1 cellular context compared by ENCODE assay signal in genomic region chr11:125570952-125571351, GRCh38.
TF ChIP-seq lines count a peak whose summit lies in the region.

No MANE protein-coding gene starts in this region.

TF ChIP-seq in A549, 52 proteins besides CTCF, POLR2A, EP300 and RAD21:
- TF ChIP-seq PHF8 (IDR thresholded peaks at IDR 0.05; ENCODE audit: borderline replicate concordance, low read depth) (no peak), BCL3 (IDR thresholded peaks at IDR 0.05) (no peak), ZFP36 (IDR thresholded peaks at IDR 0.05; ENCODE audit: borderline replicate concordance, partially characterized antibody) (no peak), CHD4 (IDR thresholded peaks at IDR 0.05; ENCODE audit: borderline replicate concordance) (no peak), MAFK (IDR thresholded peaks at IDR 0.05; ENCODE audit: partially characterized antibody) (no peak), NFE2L2 (conservative IDR thresholded peaks at IDR 0.05; ENCODE audit: low read length) (no peak), ZNF302 (CRISPR knock-in tag; IDR thresholded peaks at IDR 0.05) (no peak), RARB (CRISPR knock-in tag; IDR thresholded peaks at IDR 0.05) (no peak), E2F6 (IDR thresholded peaks at IDR 0.05; ENCODE audit: borderline replicate concordance, low read depth) (no peak)
TF ChIP-seq in A549: peak in this region for 0.
